In genomic region chr5:77064040-77064439, GRCh38 we compare ENCODE assay signal across 19 cellular contexts. TPM values are rescaled to one million over a fixed set of nuclear protein-coding genes. Genes with fewer than 3 reads are reported as not detected.
DNase-seq lines count a peak whose midpoint lies in the region; ATAC-seq and TF ChIP-seq lines count a peak whose summit lies in the region.
"Had no signal": no experiment of that assay in that cellular context is flagged by ENCODE, and none has a peak within 500 bp of the region (broad histone marks: within the 10 kb centered on the region; RNA-seq: fewer than 3 reads in every experiment).

No MANE protein-coding gene starts in this region.

- in situ Hi-C loops in Panc1 (cut with HindIII; ENCODE audit: low pct_unique_long_range_greater_than_20kb, low sequenced_read_pairs), result no loop called here
- in situ Hi-C loops in GM13977 (cut with MboI; ENCODE audit: low pct_unique_long_range_greater_than_20kb, low sequenced_read_pairs, unreplicated experiment), result no loop called here

- intact Hi-C loops in Panc1 (cut with micrococcal nuclease; ENCODE audit: unreplicated experiment) (no loop called here), breast epithelium (cut with DNase I; ENCODE audit: low total_unique reads) (no loop called here)

- CTCF ChIA-PET in Panc1 (lab: Charles Lee), result no interaction called here

- POLR2A ChIA-PET in Panc1 (lab: Charles Lee), result no interaction called here

- peaks cover 3% of the 10 kb centered on the region; the same call in 1 of the 2 replicates for H3K36me3 ChIP-seq in GM06990 (ENCODE audit: control insufficient read depth, insufficient read depth, low read length)
- H3K36me3 ChIP-seq in Panc1 (ENCODE audit: control insufficient read depth, insufficient read depth, low read length), result peaks cover 38% of the 10 kb centered on the region
- peaks cover 0 to 36% (median 23%) of the 10 kb centered on the region in 4 donors for H3K36me3 ChIP-seq in liver (ENCODE audit: control insufficient read depth in 4 of 4, insufficient read depth in 3 of 4, low read depth in 1 of 4, low read length in 3 of 4)
- peaks cover 8% of the 10 kb centered on the region for H3K36me3 ChIP-seq in breast epithelium

- ATAC-seq in Panc1, result no peak
- ATAC-seq in GM21528 (IDR thresholded peaks at IDR 0.05; ENCODE audit: low FRiP score, unreplicated experiment), result no peak
- ATAC-seq: natural killer cell treated with Interleukin-12 subunit alpha and Interleukin-12 subunit beta and Interleukin-15 and Interleukin-18, amount 100 ng/mL, for 72 hours; T-cell had no signal

- TF ChIP-seq RAD21 in liver (IDR thresholded peaks at IDR 0.05), result peak; percentile 69 to 73

- BruUV-seq in Panc1 (replicated peaks; lab: Mats Ljungman, UMichigan), result no TSS peak

- H3K4me1 ChIP-seq in Panc1 (ENCODE audit: control insufficient read depth, insufficient read depth, low read length) (no peaks in the 10 kb centered on the region), liver (ENCODE audit: control insufficient read depth in 4 of 4, insufficient read depth in 4 of 4, low read length in 3 of 4) (no peaks in the 10 kb centered on the region), breast epithelium (no peaks in the 10 kb centered on the region)

- TF ChIP-seq CTCF in GM06990 (IDR thresholded peaks at IDR 0.05; ENCODE audit: insufficient read depth, low read length, poor library complexity, severe bottlenecking), result peak; percentile 9
- TF ChIP-seq CTCF in LNCAP (IDR thresholded peaks at IDR 0.05), result peak; percentile 47
- TF ChIP-seq CTCF in Panc1 (IDR thresholded peaks at IDR 0.05), result peak; percentile 26; the same call in 1 of the 2 replicates
- TF ChIP-seq CTCF in liver (IDR thresholded peaks at IDR 0.05; ENCODE audit: low read depth, low read length, missing input control), result peak; percentile 54
- TF ChIP-seq CTCF in breast epithelium (IDR thresholded peaks at IDR 0.05), result no peak
- TF ChIP-seq CTCF in GM13977 (IDR thresholded peaks at IDR 0.05; ENCODE audit: extremely low read depth, insufficient read depth, missing control alignments), result no peak

- 30% methylated on average over 3 of the region's 3 CpGs for WGBS in liver

- H3K4me3 ChIP-seq in GM06990 (replicated peaks; ENCODE audit: low read depth, low read length) (no peak overlapping the region), Panc1 (ENCODE audit: low read depth in 2 of 2, low read length in 2 of 2) (no peak overlapping the region), liver (ENCODE audit: low read depth in 1 of 3, low read length in 3 of 3) (no peak overlapping the region), breast epithelium (no peak overlapping the region)
- H3K4me3 ChIP-seq: MG63, thoracic aorta had no signal

- H3K27ac ChIP-seq in Panc1 (ENCODE audit: low read length) (no peak overlapping the region), liver (ENCODE audit: low read depth in 1 of 2, low read length in 2 of 2) (no peak overlapping the region), breast epithelium (no peak overlapping the region)
- H3K27ac ChIP-seq: thoracic aorta had no signal

- H3K9me3 ChIP-seq in Panc1 (ENCODE audit: control insufficient read depth, insufficient read depth, low read depth, low read length) (no peaks in the 10 kb centered on the region), liver (ENCODE audit: control insufficient read depth in 4 of 4, low read length in 3 of 4) (no peaks in the 10 kb centered on the region), breast epithelium (no peaks in the 10 kb centered on the region)
- H3K9me3 ChIP-seq: MG63, thoracic aorta had no signal

- H3K27me3 ChIP-seq in GM06990 (replicated peaks; ENCODE audit: control insufficient read depth, insufficient read depth, low read length) (no peaks in the 10 kb centered on the region), Panc1 (ENCODE audit: control insufficient read depth, insufficient read depth, low read length) (no peaks in the 10 kb centered on the region), liver (ENCODE audit: control insufficient read depth in 4 of 4, insufficient read depth in 4 of 4, low read length in 3 of 4) (no peaks in the 10 kb centered on the region), breast epithelium (no peaks in the 10 kb centered on the region)
- H3K27me3 ChIP-seq: MG63 had no signal

- no peak overlapping the region for H3K9ac ChIP-seq in liver (ENCODE audit: low read depth in 1 of 2, low read length in 2 of 2)

- DNase-seq in GM06990 (ENCODE audit: extremely low read depth, insufficient read length), result no peak
- no peak for DNase-seq in Panc1 (ENCODE audit: low read depth, low spot score)
- DNase-seq in cerebellum (ENCODE audit: low spot score), result no peak
- DNase-seq in breast epithelium (ENCODE audit: low spot score in 2 of 2), result no peak
- DNase-seq in GM13977 (ENCODE audit: low spot score), result no peak
- DNase-seq: activated CD4-positive, alpha-beta T cell treated with anti-CD3 and anti-CD28 coated beads, Interleukin-2, amount 50 U/mL, for 4 hours; activated gamma-delta T cell treated with Interleukin-2 at 50 U/mL for 16 hours; anterior cingulate cortex; GF-D8; MG63; NK-92 treated with Interleukin-12 subunit alpha and Interleukin-12 subunit beta, amount 100 ng/mL, for 24 hours; SHP77; stimulated activated CD4-positive, alpha-beta T cell treated with anti-CD3 and anti-CD28 coated beads, Interleukin-12 subunit alpha, Interleukin-12 subunit beta, amount 100 ng/mL, for 4 hours; T-cell had no signal

- TF ChIP-seq POLR2A in breast epithelium (IDR thresholded peaks at IDR 0.05), result no peak

TF ChIP-seq in liver, 16 proteins besides CTCF, POLR2A, EP300 and RAD21:
- TF ChIP-seq NR2F2 (IDR thresholded peaks at IDR 0.05) (no peak), GABPA (IDR thresholded peaks at IDR 0.05 in 1 of 2, conservative IDR thresholded peaks at IDR 0.05 in 1 of 2) (no peak), HNF4A (conservative IDR thresholded peaks at IDR 0.05) (no peak), TAF1 (conservative IDR thresholded peaks at IDR 0.05) (no peak), ZBTB33 (IDR thresholded peaks at IDR 0.05) (no peak), REST (IDR thresholded peaks at IDR 0.05) (no peak), MAX (IDR thresholded peaks at IDR 0.05) (no peak), RXRA (IDR thresholded peaks at IDR 0.05) (no peak), HNF4G (IDR thresholded peaks at IDR 0.05) (no peak), FOXA2 (IDR thresholded peaks at IDR 0.05) (no peak), YY1 (IDR thresholded peaks at IDR 0.05) (no peak)

RNA-seq across cellular contexts. Expression of gene ZBED3, which starts 23.0 kb away (rescaled TPM):
- 6.8 TPM for total RNA-seq in Panc1 (2021; ENCODE audit: unreplicated experiment)
- 3.1 TPM for polyA plus RNA-seq in Panc1 (2012; ENCODE audit: insufficient read length)
- total RNA-seq in liver, result 1 to 10 TPM; 2.1 to 2.8 TPM
- polyA plus RNA-seq in liver, result 1 to 10 TPM; 5.2 TPM
- total RNA-seq in cerebellum, result 3.7 TPM
- total RNA-seq in breast epithelium, result 10 to 100 TPM in 1 of 3 donors, 1 to 10 TPM in 2; 4.8 to 46.7 (median 5.9) TPM

RNA-seq across cellular contexts. Expression of gene AGGF1, which starts 33.8 kb away (rescaled TPM):
- total RNA-seq in Panc1 (2021; ENCODE audit: unreplicated experiment) (23.1 TPM), liver (10 to 100 TPM; 14.6 to 16.7 TPM), cerebellum (32.4 TPM), breast epithelium (10 to 100 TPM; 19.3 to 25.6 (median 25.6) TPM)
- 16.8 TPM for polyA plus RNA-seq in Panc1 (2012; ENCODE audit: insufficient read length)
- 10 to 100 TPM in 1 of 2 donors, 1 to 10 TPM in 1; 7.2 to 15.6 TPM for polyA plus RNA-seq in liver

Comparison
In these comparisons a context has a peak if more than half of its experiments do, and no peak if none do; other contexts are left out.
1. CTCF ChIP-seq: peak in GM06990 (single experiment), LNCAP (single experiment), Panc1 (single experiment) and liver (single experiment); none in breast epithelium (0 of 3) and GM13977 (single experiment).